7 cellular contexts compared by ENCODE assay signal in the genomic region with DNA sequence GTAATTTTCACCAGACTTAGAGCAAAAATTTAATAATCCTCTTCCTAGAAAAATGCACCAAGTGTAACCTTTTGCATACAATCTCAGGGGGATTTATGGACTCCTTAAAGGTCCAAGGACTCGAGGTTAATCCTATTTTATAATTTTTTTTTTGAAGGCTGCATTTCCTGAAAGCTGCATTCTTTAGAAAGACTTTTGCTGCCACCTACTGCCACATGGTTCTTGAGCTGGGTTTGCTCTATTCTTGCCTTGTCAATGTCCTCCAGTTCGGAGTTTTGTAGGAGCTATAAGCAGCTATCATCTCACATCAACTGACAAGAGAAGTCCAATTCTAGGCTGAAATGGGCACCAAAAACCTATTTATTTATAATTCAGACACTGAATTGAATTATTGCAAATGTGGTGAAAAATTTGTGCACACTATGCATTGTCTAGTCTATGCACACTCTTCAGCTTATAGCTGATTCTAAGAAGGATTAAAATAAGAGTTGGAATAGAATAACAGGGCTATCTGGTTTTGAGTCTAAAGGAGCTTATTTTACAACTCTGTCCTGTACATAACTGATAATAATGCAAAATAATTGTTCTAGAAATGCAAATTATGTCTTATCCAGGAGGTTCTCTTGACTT. TPM values are rescaled to one million over a fixed set of nuclear protein-coding genes. Genes with fewer than 3 reads are reported as not detected.
DNase-seq lines count a peak whose midpoint lies in the region; ATAC-seq and TF ChIP-seq lines count a peak whose summit lies in the region.

No MANE protein-coding gene starts in this region.

- in situ Hi-C loops in Panc1 (cut with HindIII; ENCODE audit: low pct_unique_long_range_greater_than_20kb, low sequenced_read_pairs), result no loop called here

- H3K27ac ChIP-seq in Panc1 (ENCODE audit: low read length), result no peak overlapping the region

- H3K36me3 ChIP-seq in Panc1 (ENCODE audit: control insufficient read depth, insufficient read depth, low read length), result no peaks in the 10 kb centered on the region

- intact Hi-C loops in Panc1 (cut with micrococcal nuclease; ENCODE audit: unreplicated experiment), result loop anchor here (5.0 kb wide), 1 partner anchor 187 kb away; no protein-coding TSS in a partner anchor

- peak; percentile 57 for DNase-seq in EL
- DNase-seq in Panc1 (ENCODE audit: low read depth, low spot score), result peak; percentile 28
- DNase-seq in dedifferentiated amniotic fluid mesenchymal stem cell (ENCODE audit: extremely low spot score), result peak; percentile 72
- peak; percentile 51 to 69 for DNase-seq in lung microvascular endothelial cell (ENCODE audit: low read depth in 2 of 2)
- no peak for DNase-seq in germinal center (ENCODE audit: low spot score)

- CTCF ChIA-PET in Panc1 (lab: Charles Lee), result interaction anchor here (0.9 to 1.8 kb wide), 4 partner anchors 11 to 212 kb away, joined by 3 to 11 read pairs (median 4); no protein-coding TSS in a partner anchor

- H3K4me3 ChIP-seq in Panc1 (ENCODE audit: low read depth in 2 of 2, low read length in 2 of 2), result no peak overlapping the region

- no peak for TF ChIP-seq EP300 in Ishikawa (IDR thresholded peaks at IDR 0.05; ENCODE audit: borderline replicate concordance)

- BruUV-seq in Panc1 (replicated peaks; lab: Mats Ljungman, UMichigan), result no TSS peak

- no peaks in the 10 kb centered on the region for H3K9me3 ChIP-seq in Panc1 (ENCODE audit: control insufficient read depth, insufficient read depth, low read depth, low read length)

- ATAC-seq in Panc1 (peak; percentile 84), GM18873 (IDR thresholded peaks at IDR 0.05; ENCODE audit: low FRiP score, unreplicated experiment) (no peak)

- no peaks in the 10 kb centered on the region for H3K4me1 ChIP-seq in Panc1 (ENCODE audit: control insufficient read depth, insufficient read depth, low read length)

- no peaks in the 10 kb centered on the region for H3K27me3 ChIP-seq in Panc1 (ENCODE audit: control insufficient read depth, insufficient read depth, low read length)

- peak; percentile 83 for TF ChIP-seq RAD21 in Ishikawa (IDR thresholded peaks at IDR 0.05; ENCODE audit: low read depth)

- POLR2A ChIA-PET in Panc1 (lab: Charles Lee), result no interaction called here

- peak; percentile 67 for TF ChIP-seq CTCF in Panc1 (IDR thresholded peaks at IDR 0.05)

TF ChIP-seq in Ishikawa, 13 proteins besides CTCF, POLR2A, EP300 and RAD21:
- TF ChIP-seq TCF12 (IDR thresholded peaks at IDR 0.05; ENCODE audit: low read depth) (no peak), YY1 (IDR thresholded peaks at IDR 0.05; ENCODE audit: low read depth) (no peak), ZBTB7A (IDR thresholded peaks at IDR 0.05; ENCODE audit: low read depth) (no peak), NFIC (IDR thresholded peaks at IDR 0.05) (no peak), TAF1 (IDR thresholded peaks at IDR 0.05; ENCODE audit: low read depth) (no peak), CEBPB (IDR thresholded peaks at IDR 0.05) (no peak), CREB1 (IDR thresholded peaks at IDR 0.05; ENCODE audit: low read depth) (no peak), EGR1 (IDR thresholded peaks at IDR 0.05) (no peak), TEAD4 (IDR thresholded peaks at IDR 0.05) (no peak), FOXM1 (IDR thresholded peaks at IDR 0.05; ENCODE audit: borderline replicate concordance, low read depth) (no peak)
- TF ChIP-seq, protein P1, sequence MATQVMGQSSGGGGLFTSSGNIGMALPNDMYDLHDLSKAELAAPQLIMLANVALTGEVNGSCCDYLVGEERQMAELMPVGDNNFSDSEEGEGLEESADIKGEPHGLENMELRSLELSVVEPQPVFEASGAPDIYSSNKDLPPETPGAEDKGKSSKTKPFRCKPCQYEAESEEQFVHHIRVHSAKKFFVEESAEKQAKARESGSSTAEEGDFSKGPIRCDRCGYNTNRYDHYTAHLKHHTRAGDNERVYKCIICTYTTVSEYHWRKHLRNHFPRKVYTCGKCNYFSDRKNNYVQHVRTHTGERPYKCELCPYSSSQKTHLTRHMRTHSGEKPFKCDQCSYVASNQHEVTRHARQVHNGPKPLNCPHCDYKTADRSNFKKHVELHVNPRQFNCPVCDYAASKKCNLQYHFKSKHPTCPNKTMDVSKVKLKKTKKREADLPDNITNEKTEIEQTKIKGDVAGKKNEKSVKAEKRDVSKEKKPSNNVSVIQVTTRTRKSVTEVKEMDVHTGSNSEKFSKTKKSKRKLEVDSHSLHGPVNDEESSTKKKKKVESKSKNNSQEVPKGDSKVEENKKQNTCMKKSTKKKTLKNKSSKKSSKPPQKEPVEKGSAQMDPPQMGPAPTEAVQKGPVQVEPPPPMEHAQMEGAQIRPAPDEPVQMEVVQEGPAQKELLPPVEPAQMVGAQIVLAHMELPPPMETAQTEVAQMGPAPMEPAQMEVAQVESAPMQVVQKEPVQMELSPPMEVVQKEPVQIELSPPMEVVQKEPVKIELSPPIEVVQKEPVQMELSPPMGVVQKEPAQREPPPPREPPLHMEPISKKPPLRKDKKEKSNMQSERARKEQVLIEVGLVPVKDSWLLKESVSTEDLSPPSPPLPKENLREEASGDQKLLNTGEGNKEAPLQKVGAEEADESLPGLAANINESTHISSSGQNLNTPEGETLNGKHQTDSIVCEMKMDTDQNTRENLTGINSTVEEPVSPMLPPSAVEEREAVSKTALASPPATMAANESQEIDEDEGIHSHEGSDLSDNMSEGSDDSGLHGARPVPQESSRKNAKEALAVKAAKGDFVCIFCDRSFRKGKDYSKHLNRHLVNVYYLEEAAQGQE (IDR thresholded peaks at IDR 0.05; ENCODE audit: low read depth), result no peak
- TF ChIP-seq, protein P2, sequence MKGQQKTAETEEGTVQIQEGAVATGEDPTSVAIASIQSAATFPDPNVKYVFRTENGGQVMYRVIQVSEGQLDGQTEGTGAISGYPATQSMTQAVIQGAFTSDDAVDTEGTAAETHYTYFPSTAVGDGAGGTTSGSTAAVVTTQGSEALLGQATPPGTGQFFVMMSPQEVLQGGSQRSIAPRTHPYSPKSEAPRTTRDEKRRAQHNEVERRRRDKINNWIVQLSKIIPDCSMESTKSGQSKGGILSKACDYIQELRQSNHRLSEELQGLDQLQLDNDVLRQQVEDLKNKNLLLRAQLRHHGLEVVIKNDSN (IDR thresholded peaks at IDR 0.05), result no peak
- TF ChIP-seq, protein P3, sequence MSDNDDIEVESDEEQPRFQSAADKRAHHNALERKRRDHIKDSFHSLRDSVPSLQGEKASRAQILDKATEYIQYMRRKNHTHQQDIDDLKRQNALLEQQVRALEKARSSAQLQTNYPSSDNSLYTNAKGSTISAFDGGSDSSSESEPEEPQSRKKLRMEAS (IDR thresholded peaks at IDR 0.05), result no peak

RNA-seq across cellular contexts. Expression of a gene that starts 31.3 kb away (rescaled TPM):
- total RNA-seq in Panc1 (2021; ENCODE audit: unreplicated experiment) (10.9 TPM), lung microvascular endothelial cell (6.1 and 9.1 TPM in 2 replicates)
- polyA plus RNA-seq in Panc1 (2012; ENCODE audit: insufficient read length), result 5.2 TPM
